Comparison of ENCODE assay signal across 15 cellular contexts in the genomic region with DNA sequence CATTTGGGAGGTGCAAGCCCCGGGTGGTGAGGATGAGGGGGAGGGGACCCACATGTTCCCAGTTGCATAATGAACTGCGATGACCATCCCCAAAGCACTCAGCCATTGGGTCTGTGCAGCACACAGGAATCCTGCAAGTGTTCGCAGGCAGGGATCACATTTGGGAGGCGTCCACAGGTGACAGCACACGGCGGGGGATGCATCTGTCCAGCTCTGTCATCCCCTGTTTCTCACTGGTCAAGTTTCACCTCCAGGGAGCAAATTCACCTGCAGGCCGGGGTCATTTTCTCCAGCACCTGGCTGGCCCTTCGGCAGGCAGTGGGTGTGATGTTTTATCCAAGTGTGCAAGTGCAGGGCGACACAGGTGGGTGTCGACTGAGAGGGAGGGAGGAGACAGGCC. TPM values are rescaled to one million over a fixed set of nuclear protein-coding genes. Genes with fewer than 3 reads are reported as not detected.
"Had no signal": no experiment of that assay in that cellular context is flagged by ENCODE, and none has a peak within 500 bp of the region (broad histone marks: within the 10 kb centered on the region; RNA-seq: fewer than 3 reads in every experiment).

No MANE protein-coding gene starts in this region.

- H3K4me3 ChIP-seq: gastroesophageal sphincter, mucosa of descending colon, thyroid gland had no signal

- H3K36me3 ChIP-seq: gastroesophageal sphincter, thyroid gland had no signal

- H3K4me1 Mint-ChIP-seq: naive thymus-derived CD4-positive, alpha-beta T cell had no signal

- DNase-seq: activated CD4-positive, alpha-beta T cell treated with anti-CD3 and anti-CD28 coated beads, Interleukin-2, amount 50 U/mL, for 1 hour; activated CD4-positive, CD25-positive, alpha-beta regulatory T cell; activated T-cell treated with anti-CD3 and anti-CD28 coated beads, Interleukin-2, amount 50 U/mL, for 1 hour; amygdala; mucosa of descending colon; naive thymus-derived CD4-positive, alpha-beta T cell; nucleus accumbens; right cardiac atrium; small intestine; thyroid gland had no signal

- H3K27me3 ChIP-seq: gastroesophageal sphincter, thyroid gland had no signal

- H3K36me3 Mint-ChIP-seq: activated naive CD4-positive, alpha-beta T cell treated with anti-CD3 and anti-CD28 coated beads, Interleukin-2, amount 50 U/mL, for 72 hours; brain; naive thymus-derived CD4-positive, alpha-beta T cell had no signal

- H3K9me3 Mint-ChIP-seq: activated naive CD4-positive, alpha-beta T cell treated with anti-CD3 and anti-CD28 coated beads, Interleukin-2, amount 50 U/mL, for 72 hours; activated T-helper 2 cell treated with anti-CD3 and anti-CD28 coated beads, Interferon-gamma antibody, Interleukin-2, Interleukin-4, amounts not matched to agents 10 μg/mL and 5 μg/mL and 100 μg/mL, durations not matched to agents 14 hours and 24 hours and 36 hours; brain; naive thymus-derived CD4-positive, alpha-beta T cell had no signal

- H3K27ac ChIP-seq: gastroesophageal sphincter, thyroid gland had no signal

- H3K27ac Mint-ChIP-seq: activated naive CD4-positive, alpha-beta T cell treated with anti-CD3 and anti-CD28 coated beads, Interleukin-2, amount 50 U/mL, for 72 hours; activated T-helper 2 cell treated with anti-CD3 and anti-CD28 coated beads, Interferon-gamma antibody, Interleukin-2, Interleukin-4, amounts not matched to agents 10 μg/mL and 5 μg/mL and 100 μg/mL, durations not matched to agents 14 hours and 24 hours and 36 hours; naive thymus-derived CD4-positive, alpha-beta T cell had no signal

- H3K4me3 Mint-ChIP-seq: brain; naive thymus-derived CD4-positive, alpha-beta T cell had no signal

- H3K9me3 ChIP-seq: gastroesophageal sphincter, mucosa of descending colon, thyroid gland had no signal

- ATAC-seq: activated naive CD4-positive, alpha-beta T cell treated with anti-CD3 and anti-CD28 coated beads, Interleukin-2, amount 50 U/mL, for 72 hours; gastroesophageal sphincter; left lobe of liver; naive thymus-derived CD4-positive, alpha-beta T cell; right cardiac atrium had no signal

RNA-seq across cellular contexts. Expression of gene SORCS2, which starts 33.3 kb away (rescaled TPM):
- polyA plus RNA-seq: naive thymus-derived CD4-positive, alpha-beta T cell had no signal
